8 cellular contexts compared by ENCODE assay signal in the genomic region with DNA sequence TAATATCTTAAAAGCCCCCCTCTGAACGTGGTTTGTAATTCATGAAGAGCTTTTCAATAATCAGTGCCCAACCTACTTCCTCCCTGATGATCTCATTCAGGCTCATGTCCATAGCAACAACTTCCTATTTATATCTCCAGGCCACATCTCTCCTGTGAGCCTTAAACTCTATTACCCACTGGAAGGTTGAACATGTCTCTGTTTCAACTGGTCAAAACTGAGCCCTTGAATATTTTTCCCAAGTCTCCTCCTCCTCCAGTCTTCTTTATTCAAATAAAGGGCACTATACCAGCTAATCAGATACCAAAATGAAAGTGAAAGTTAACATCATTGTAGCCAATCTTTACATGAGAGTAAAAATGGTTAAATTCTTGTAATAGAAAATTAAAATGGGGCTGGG.
A peak's percentile ranks its signal among the peaks of the same experiment; 100 is the strongest.
DNase-seq lines count a peak whose midpoint lies in the region; ATAC-seq and TF ChIP-seq lines count a peak whose summit lies in the region.

No MANE protein-coding gene starts in this region.

- no peaks in the 10 kb centered on the region for H3K9me3 ChIP-seq in heart left ventricle
- H3K9me3 ChIP-seq in colonic mucosa: no peaks in the 10 kb centered on the region

- H3K4me3 ChIP-seq in heart left ventricle (peak overlapping the region in 1 of 12 donors; percentile 32), colonic mucosa (no peak overlapping the region)

- no peak for DNase-seq in heart left ventricle
- DNase-seq in cardiac septum (ENCODE audit: low spot score): no peak
- DNase-seq in HPDE6-E6E7 (ENCODE audit: extremely low spot score): peak; percentile 58
- peak; percentile 82 for DNase-seq in SKM-1 (lab: John Stamatoyannopoulos, UW; ENCODE audit: unreplicated experiment)
- peak; percentile 41 to 79 for DNase-seq in foreskin keratinocyte
- no peak for DNase-seq in hippocampal formation (lab: John Stamatoyannopoulos, UW)
- DNase-seq in NCI-H82 (lab: John Stamatoyannopoulos, UW): no peak
- DNase-seq in colonic mucosa: no peak

- no peak for TF ChIP-seq POLR2A in heart left ventricle (IDR thresholded peaks at IDR 0.05)

- TF ChIP-seq CTCF in heart left ventricle (IDR thresholded peaks at IDR 0.05): no peak
- TF ChIP-seq CTCF in foreskin keratinocyte (conservative IDR thresholded peaks at IDR 0.05): no peak
- TF ChIP-seq CTCF in colonic mucosa (IDR thresholded peaks at IDR 0.05): no peak

- H3K36me3 ChIP-seq in heart left ventricle (no peaks in the 10 kb centered on the region), colonic mucosa (no peaks in the 10 kb centered on the region)

- ATAC-seq in heart left ventricle (peak in 3 of 4 donors; percentile 52 to 59 (median 56)), foreskin keratinocyte (peak; percentile 95)

- H3K4me1 ChIP-seq in heart left ventricle (peaks cover 0 to 35% (median 0%) of the 10 kb centered on the region in 12 donors), foreskin keratinocyte (peaks cover 11% of the 10 kb centered on the region), colonic mucosa (no peaks in the 10 kb centered on the region)

- 7 to 16% (median 11%) methylated on average over 1 of the region's 1 CpG for WGBS in heart left ventricle, 4 donors

- H3K27me3 ChIP-seq in heart left ventricle (no peaks in the 10 kb centered on the region), foreskin keratinocyte (no peaks in the 10 kb centered on the region), colonic mucosa (no peaks in the 10 kb centered on the region)

- intact Hi-C loops in heart left ventricle (cut with DNase I) (no loop called here), cardiac septum (cut with DNase I) (no loop called here), colonic mucosa (cut with DNase I) (no loop called here)

- no peak overlapping the region for H3K9ac ChIP-seq in colonic mucosa (ENCODE audit: low read depth in 2 of 2, low read length in 2 of 2)

- H3K27ac ChIP-seq in heart left ventricle (peak overlapping the region in 1 of 12 donors; percentile 68), foreskin keratinocyte (no peak overlapping the region), colonic mucosa (no peak overlapping the region)

Comparison
In these comparisons a context has a peak if more than half of its experiments do, and no peak if none do; other contexts are left out.
1. DNase-seq: peak in HPDE6-E6E7 (single experiment), SKM-1 (single experiment) and foreskin keratinocyte (2 of 2); none in heart left ventricle (0 of 5), cardiac septum (single experiment), hippocampal formation (0 of 2), NCI-H82 (single experiment) and colonic mucosa (single experiment).